In genomic region chr10:61774031-61774430, GRCh38 we compare ENCODE assay signal across 18 cellular contexts.
A peak's percentile ranks its signal among the peaks of the same experiment; 100 is the strongest.
DNase-seq lines count a peak whose midpoint lies in the region; ATAC-seq and TF ChIP-seq lines count a peak whose summit lies in the region.
"Had no signal": no experiment of that assay in that cellular context is flagged by ENCODE, and none has a peak within 500 bp of the region (broad histone marks: within the 10 kb centered on the region; RNA-seq: fewer than 3 reads in every experiment).

No MANE protein-coding gene starts in this region.

- no peak overlapping the region for H3K27ac ChIP-seq in GM23338 (ENCODE audit: low read depth)
- H3K27ac ChIP-seq in mesendoderm (ENCODE audit: low read depth, low read length): no peak overlapping the region
- H3K27ac ChIP-seq in colonic mucosa: no peak overlapping the region

- H3K18ac ChIP-seq in mesendoderm (ENCODE audit: low read length): no peak overlapping the region

- no peak overlapping the region for H3K4me2 ChIP-seq in GM23338
- no peak overlapping the region for H3K4me2 ChIP-seq in mesendoderm (ENCODE audit: low read length)

- H3K4me1 Mint-ChIP-seq in GM23338: peaks cover under 1% of the 10 kb centered on the region; the same call in 1 of the 3 replicates
- H3K4me1 Mint-ChIP-seq in WTC11: peaks cover 2% of the 10 kb centered on the region
- H3K4me1 Mint-ChIP-seq: B cell, IgD-negative memory B cell had no signal

- H3K56ac ChIP-seq in mesendoderm (ENCODE audit: low read length): no peak overlapping the region

- H4K8ac ChIP-seq in mesendoderm (ENCODE audit: low read depth, low read length): no peak overlapping the region

- no peak overlapping the region for H2BK120ac ChIP-seq in mesendoderm (ENCODE audit: low read depth, low read length)

- no peak overlapping the region for H2AK5ac ChIP-seq in mesendoderm (ENCODE audit: low read length)

- TF ChIP-seq CTCF in GM23338 (conservative IDR thresholded peaks at IDR 0.05; ENCODE audit: low read depth in 2 of 2) (no peak), WTC11 (IDR thresholded peaks at IDR 0.05) (no peak), colonic mucosa (IDR thresholded peaks at IDR 0.05) (no peak)

- no peak overlapping the region for H2BK15ac ChIP-seq in mesendoderm (replicated peaks; ENCODE audit: low read depth)

- H3K9me3 Mint-ChIP-seq in GM23338 (no peaks in the 10 kb centered on the region), WTC11 (peaks cover 5% of the 10 kb centered on the region)
- H3K9me3 Mint-ChIP-seq: CD4-positive, alpha-beta T cell had no signal

- no peaks in the 10 kb centered on the region for H3F3A ChIP-seq in GM23338 (replicated peaks; ENCODE audit: low read depth)

- no peaks in the 10 kb centered on the region for H3K36me3 Mint-ChIP-seq in GM23338 (ENCODE audit: low read depth)
- no peaks in the 10 kb centered on the region for H3K36me3 Mint-ChIP-seq in WTC11

- TF ChIP-seq RAD21 in Ishikawa (IDR thresholded peaks at IDR 0.05; ENCODE audit: low read depth): no peak

- WGBS in mesendoderm (ENCODE audit: extremely low coverage, insufficient coverage, low lambda C conversion rate): no CpG with 5 or more reads among the region's 3 CpGs

- CTCF ChIA-PET in WTC11 (lab: Charles Lee): no interaction called here

- no peak overlapping the region for H3K23ac ChIP-seq in mesendoderm (ENCODE audit: low read length)

- no peaks in the 10 kb centered on the region for H3K9me3 ChIP-seq in colonic mucosa

- no peaks in the 10 kb centered on the region for H3K79me1 ChIP-seq in mesendoderm (ENCODE audit: low read length)

- no peak overlapping the region for H4K5ac ChIP-seq in mesendoderm (ENCODE audit: low read length)

- POLR2A ChIA-PET in WTC11 (lab: Charles Lee): no interaction called here

- H3K4me1 ChIP-seq in GM23338 (ENCODE audit: insufficient read depth) (peaks cover 1% of the 10 kb centered on the region; the same call in 1 of the 2 replicates), mesendoderm (ENCODE audit: control insufficient read depth, low read depth, low read length) (no peaks in the 10 kb centered on the region), colonic mucosa (no peaks in the 10 kb centered on the region)

- no peak overlapping the region for H3K9ac ChIP-seq in mesendoderm (ENCODE audit: low read length)
- no peak overlapping the region for H3K9ac ChIP-seq in colonic mucosa (ENCODE audit: low read depth in 2 of 2, low read length in 2 of 2)

- H4K20me1 ChIP-seq in GM23338 (replicated peaks; ENCODE audit: insufficient read depth): no peaks in the 10 kb centered on the region

- H3K79me2 ChIP-seq in GM23338 (replicated peaks; ENCODE audit: insufficient read depth) (no peaks in the 10 kb centered on the region), mesendoderm (ENCODE audit: control insufficient read depth, insufficient read depth, low read length) (no peaks in the 10 kb centered on the region)

- no peak for TF ChIP-seq EP300 in Ishikawa (IDR thresholded peaks at IDR 0.05; ENCODE audit: borderline replicate concordance)

- H3K36me3 ChIP-seq in GM23338 (ENCODE audit: insufficient read depth): no peaks in the 10 kb centered on the region
- no peaks in the 10 kb centered on the region for H3K36me3 ChIP-seq in mesendoderm (ENCODE audit: control insufficient read depth, insufficient read depth, low read length)
- H3K36me3 ChIP-seq in colonic mucosa: no peaks in the 10 kb centered on the region

- no peaks in the 10 kb centered on the region for H3K27me3 ChIP-seq in GM23338 (ENCODE audit: insufficient read depth)
- no peaks in the 10 kb centered on the region for H3K27me3 ChIP-seq in mesendoderm (ENCODE audit: insufficient read depth, low read length, poor library complexity)
- no peaks in the 10 kb centered on the region for H3K27me3 ChIP-seq in colonic mucosa

- H3K4me3 Mint-ChIP-seq in GM23338 (no peak overlapping the region), WTC11 (no peak overlapping the region)
- H3K4me3 Mint-ChIP-seq: B cell; CD4-positive, alpha-beta T cell; IgD-negative memory B cell had no signal

- H3K27me3 Mint-ChIP-seq in GM23338 (ENCODE audit: insufficient read depth, low read depth, poor library complexity) (no peaks in the 10 kb centered on the region), WTC11 (ENCODE audit: low read depth) (no peaks in the 10 kb centered on the region)
- H3K27me3 Mint-ChIP-seq: B cell; CD4-positive, alpha-beta T cell had no signal

- H3K4me3 ChIP-seq in GM23338 (no peak overlapping the region), mesendoderm (ENCODE audit: low read length) (no peak overlapping the region), colonic mucosa (no peak overlapping the region)
- H3K4me3 ChIP-seq: GM12878 had no signal

- no peak for DNase-seq in GM23338 (ENCODE audit: low spot score)
- DNase-seq in WTC11 (ENCODE audit: low spot score): no peak
- DNase-seq in mesendoderm: peak; percentile 14
- no peak for DNase-seq in central memory CD4-positive, alpha-beta T cell
- DNase-seq in colonic mucosa: no peak
- DNase-seq: ACHN; C1 segment of cervical spinal cord; Calu3; CD4-positive, alpha-beta T cell; DMS 273 treated with DMSO at 0.1 percent for 48 hours; GOT3; HCEC 1CT had no signal

- H2AFZ ChIP-seq in GM23338: peak overlapping the region; percentile 19

- no peak overlapping the region for H3K4ac ChIP-seq in mesendoderm (ENCODE audit: low read depth, low read length)

- intact Hi-C loops in colonic mucosa (cut with DNase I): no loop called here

- H2BK5ac ChIP-seq in mesendoderm (ENCODE audit: low read length): no peak overlapping the region

- ATAC-seq in GM23338 (no peak), WTC11 (peak; percentile 65; the same call in 1 of the 2 replicates), HG03342 (IDR thresholded peaks at IDR 0.05; ENCODE audit: unreplicated experiment) (no peak), HG03520 (IDR thresholded peaks at IDR 0.05; ENCODE audit: unreplicated experiment) (no peak)
- ATAC-seq: GM12878 had no signal

- H3K9me2 ChIP-seq in GM23338 (ENCODE audit: insufficient read depth): peaks cover 5% of the 10 kb centered on the region; the same call in 1 of the 2 replicates

- H3K27ac Mint-ChIP-seq in GM23338: no peak overlapping the region
- no peak overlapping the region for H3K27ac Mint-ChIP-seq in WTC11
- H3K27ac Mint-ChIP-seq: B cell; CD4-positive, alpha-beta T cell; IgD-negative memory B cell had no signal

TF ChIP-seq in GM23338, 12 proteins besides CTCF, POLR2A, EP300 and RAD21 (continues in another document):
- no peak for TF ChIP-seq STAT1 (IDR thresholded peaks at IDR 0.05; ENCODE audit: unreplicated experiment)

TF ChIP-seq in Ishikawa, 13 proteins besides CTCF, POLR2A, EP300 and RAD21:
- TF ChIP-seq CREB1 (IDR thresholded peaks at IDR 0.05; ENCODE audit: low read depth): no peak
- TF ChIP-seq TCF12 (IDR thresholded peaks at IDR 0.05; ENCODE audit: low read depth): no peak
- no peak for TF ChIP-seq NFIC (IDR thresholded peaks at IDR 0.05)
- TF ChIP-seq, protein P1, sequence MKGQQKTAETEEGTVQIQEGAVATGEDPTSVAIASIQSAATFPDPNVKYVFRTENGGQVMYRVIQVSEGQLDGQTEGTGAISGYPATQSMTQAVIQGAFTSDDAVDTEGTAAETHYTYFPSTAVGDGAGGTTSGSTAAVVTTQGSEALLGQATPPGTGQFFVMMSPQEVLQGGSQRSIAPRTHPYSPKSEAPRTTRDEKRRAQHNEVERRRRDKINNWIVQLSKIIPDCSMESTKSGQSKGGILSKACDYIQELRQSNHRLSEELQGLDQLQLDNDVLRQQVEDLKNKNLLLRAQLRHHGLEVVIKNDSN (IDR thresholded peaks at IDR 0.05): peak; percentile 85

TF ChIP-seq in WTC11, 78 proteins besides CTCF, POLR2A, EP300 and RAD21:
- TF ChIP-seq FOXJ3 (CRISPR knock-in tag; IDR thresholded peaks at IDR 0.05; ENCODE audit: borderline replicate concordance) (no peak), ZNF263 (CRISPR knock-in tag; IDR thresholded peaks at IDR 0.05; ENCODE audit: low read depth) (no peak)
- TF ChIP-seq, protein P1 (CRISPR knock-in tag; IDR thresholded peaks at IDR 0.05): peak; percentile 88
